ENCODE assay signal across 10 cellular contexts in the genomic region with DNA sequence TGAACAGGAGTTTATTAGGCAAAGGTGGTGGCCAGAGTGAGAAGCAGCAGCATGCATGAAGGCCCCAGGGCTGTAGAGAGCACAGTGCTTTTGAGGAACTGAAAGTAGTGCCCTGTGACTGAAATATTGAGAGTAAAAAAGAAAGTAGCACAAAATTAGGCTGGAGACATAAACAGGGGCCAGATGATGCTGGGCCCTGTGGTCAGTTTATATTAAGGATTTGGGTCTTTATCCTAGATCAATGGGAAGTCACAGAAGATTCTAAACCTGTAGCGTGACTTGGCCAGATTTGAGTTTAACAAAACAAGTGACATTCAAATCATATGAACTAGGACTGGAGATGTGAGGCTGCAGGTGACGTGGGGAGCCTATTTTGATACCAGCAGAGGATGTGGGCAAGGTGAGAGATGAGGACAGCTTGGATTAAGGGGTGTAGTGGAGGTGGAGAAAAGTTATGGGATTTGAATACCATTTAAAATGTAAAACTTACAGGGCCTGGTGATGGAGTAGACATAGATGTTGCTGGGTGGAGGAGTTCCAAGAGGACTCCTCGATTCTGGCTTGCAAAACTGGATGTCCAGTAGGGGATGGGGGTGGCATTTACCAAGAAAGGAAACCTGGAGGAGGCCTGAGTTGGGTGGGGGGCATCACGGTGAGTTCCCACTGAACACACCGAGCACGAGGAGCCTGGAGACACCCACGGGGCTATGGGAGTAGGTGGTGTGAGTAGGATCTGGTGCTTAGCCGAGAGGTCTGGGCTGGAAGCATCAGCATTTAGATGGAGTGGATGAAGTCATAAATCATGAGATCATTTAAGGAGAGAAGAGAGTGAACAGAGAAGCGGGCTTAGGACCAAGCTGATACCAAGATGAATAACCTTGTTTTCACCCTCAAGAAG. TPM values are rescaled to one million over a fixed set of nuclear protein-coding genes. Genes with fewer than 3 reads are reported as not detected.
DNase-seq lines count a peak whose midpoint lies in the region; ATAC-seq, FAIRE-seq and TF ChIP-seq lines count a peak whose summit lies in the region.
"Had no signal": no experiment of that assay in that cellular context is flagged by ENCODE, and none has a peak within 500 bp of the region (broad histone marks: within the 10 kb centered on the region; RNA-seq: fewer than 3 reads in every experiment).

No MANE protein-coding gene starts in this region.

- H3K36me3 ChIP-seq in HEK293 (ENCODE audit: control insufficient read depth in 2 of 2, insufficient read depth in 1 of 2, low read length in 2 of 2) (no peaks in the 10 kb centered on the region), HepG2 (replicated peaks in 1 of 2; ENCODE audit: control insufficient read depth in 1 of 2, insufficient read depth in 2 of 2, low read length in 2 of 2) (no peaks in the 10 kb centered on the region)

- FAIRE-seq in HepG2 (lab: Jason Lieb, UNC): no peak

- 29% methylated on average over 9 of the region's 9 CpGs for WGBS in HepG2 (ENCODE audit: low lambda C conversion rate)

- CTCF ChIA-PET in HEK293 (lab: Yijun Ruan, JAX): interaction anchor here (1.1 kb wide), 1 partner anchor 9 kb away, joined by 3 read pairs; no protein-coding TSS in a partner anchor
- CTCF ChIA-PET in HepG2 (lab: Yijun Ruan, JAX; ENCODE audit: low intra/inter-chr PET ratio, low total read pairs): no interaction called here

- no peaks in the 10 kb centered on the region for H4K20me1 ChIP-seq in HepG2 (ENCODE audit: insufficient read depth, low read length)

- no peak for TF ChIP-seq POLR2A in HepG2 (IDR thresholded peaks at IDR 0.05; ENCODE audit: insufficient read depth in 1 of 2, low read depth in 2 of 2, low read length in 2 of 2)

- no peak for TF ChIP-seq RAD21 in HepG2 (CRISPR knock-in tag; IDR thresholded peaks at IDR 0.05)

- H3K4me3 ChIP-seq in HEK293 (ENCODE audit: low read depth, low read length) (no peak overlapping the region), HepG2 (replicated peaks in 1 of 3; ENCODE audit: insufficient read depth in 1 of 3, low read depth in 2 of 3, low read length in 3 of 3) (no peak overlapping the region)

- POLR2A ChIA-PET in HEK293 (lab: Yijun Ruan, JAX) (no interaction called here), HepG2 (lab: Yijun Ruan, JAX) (interaction anchor here (1.0 kb wide), 1 partner anchor 14 kb away, joined by 3 read pairs; no protein-coding TSS in a partner anchor)

- H3K79me2 ChIP-seq in HepG2 (ENCODE audit: insufficient read depth, low read length): no peaks in the 10 kb centered on the region

- DNase-seq in HepG2 (ENCODE audit: low spot score): no peak
- DNase-seq in NCI-H1436 (lab: John Stamatoyannopoulos, UW): no peak
- DNase-seq in DMS114 treated with DMSO at 0.1 percent for 48 hours (lab: John Stamatoyannopoulos, UW; ENCODE audit: unreplicated experiment): no peak
- no peak for DNase-seq in stimulated activated naive CD4-positive, alpha-beta T cell (lab: John Stamatoyannopoulos, UW)
- no peak for DNase-seq in activated naive CD4-positive, alpha-beta T cell treated with anti-CD3 and anti-CD28 coated beads, Interleukin-2, amount 50 U/mL, for 72 hours (ENCODE audit: low spot score in 2 of 2)
- DNase-seq: NCI-H510A had no signal

- H3K27ac ChIP-seq in HEK293 (ENCODE audit: extremely low read depth, low read depth, low read length): no peak overlapping the region
- H3K27ac ChIP-seq in HepG2 (ENCODE audit: extremely low read length, insufficient read depth, low read length): no peak overlapping the region
- H3K27ac ChIP-seq: epithelial cell of prostate had no signal

- no peaks in the 10 kb centered on the region for H3K9me3 ChIP-seq in HEK293 (ENCODE audit: control insufficient read depth, insufficient read depth, low read depth, low read length)
- H3K9me3 ChIP-seq in HepG2 (ENCODE audit: low read length): no peaks in the 10 kb centered on the region

- no peak for TF ChIP-seq CTCF in HEK293 (tag by site-specific recombination; IDR thresholded peaks at IDR 0.05)
- TF ChIP-seq CTCF in HepG2 (CRISPR knock-in tag; IDR thresholded peaks at IDR 0.05): no peak

- H3K36me3 Mint-ChIP-seq in activated naive CD4-positive, alpha-beta T cell treated with anti-CD3 and anti-CD28 coated beads, Interleukin-2, amount 50 U/mL, for 72 hours: no peaks in the 10 kb centered on the region

- H3K9ac ChIP-seq in HepG2 (ENCODE audit: insufficient read depth, low read depth, low read length): no peak overlapping the region

- no peak for TF ChIP-seq EP300 in HepG2 (IDR thresholded peaks at IDR 0.05; ENCODE audit: low read depth in 2 of 2, low read length in 2 of 2)
- TF ChIP-seq EP300 in HepG2 (CRISPR knock-in tag; IDR thresholded peaks at IDR 0.05; ENCODE audit: borderline replicate concordance): no peak

- ATAC-seq in GM18520 (IDR thresholded peaks at IDR 0.05; ENCODE audit: unreplicated experiment) (peak; percentile 97), HG03571 (IDR thresholded peaks at IDR 0.05; ENCODE audit: unreplicated experiment) (peak; percentile 96), HepG2 (peak; percentile 29; the same call in 2 of the 3 replicates)
- no peak for ATAC-seq in activated naive CD4-positive, alpha-beta T cell treated with anti-CD3 and anti-CD28 coated beads, Interleukin-2, amount 50 U/mL, for 72 hours

- H3K4me2 ChIP-seq in HepG2 (ENCODE audit: low read depth, low read length): no peak overlapping the region; the same call in 1 of the 2 replicates

- BruUV-seq in HepG2 (replicated peaks; lab: Mats Ljungman, UMichigan): no TSS peak

- intact Hi-C loops in HepG2 (cut with micrococcal nuclease; ENCODE audit: unreplicated experiment): no loop called here

- H3K9me3 Mint-ChIP-seq in activated naive CD4-positive, alpha-beta T cell treated with anti-CD3 and anti-CD28 coated beads, Interleukin-2, amount 50 U/mL, for 72 hours: no peaks in the 10 kb centered on the region

- H3K27me3 ChIP-seq in HepG2 (ENCODE audit: control insufficient read depth in 1 of 2, insufficient read depth in 2 of 2, low read length in 2 of 2): peaks cover 2 to 45% of the 10 kb centered on the region in 2 experiments; a peak in 4 of 5 replicates

- no peaks in the 10 kb centered on the region for H3K4me1 ChIP-seq in HEK293 (ENCODE audit: control insufficient read depth, insufficient read depth, low read length)
- peaks cover 29% of the 10 kb centered on the region for H3K4me1 ChIP-seq in HepG2 (ENCODE audit: insufficient read depth, low read length)

- in situ Hi-C loops in HepG2 (cut with HindIII; ENCODE audit: extremely low pct_ligation_motif_present, low pct_unique_long_range_greater_than_20kb): no loop called here

- H3K27ac Mint-ChIP-seq in activated naive CD4-positive, alpha-beta T cell treated with anti-CD3 and anti-CD28 coated beads, Interleukin-2, amount 50 U/mL, for 72 hours: no peak overlapping the region

- H2AFZ ChIP-seq in HepG2 (ENCODE audit: low read length): no peak overlapping the region

TF ChIP-seq in HEK293, 187 proteins besides CTCF, POLR2A, EP300 and RAD21:
- TF ChIP-seq KLF7 (tag by site-specific recombination; IDR thresholded peaks at IDR 0.05; ENCODE audit: borderline replicate concordance) (no peak), ZFHX2 (tag by site-specific recombination; conservative IDR thresholded peaks at IDR 0.05) (peak; percentile 70), EGR2 (tag by site-specific recombination; IDR thresholded peaks at IDR 0.05; ENCODE audit: low read depth) (peak; percentile 82), ZFP3 (tag by site-specific recombination; IDR thresholded peaks at IDR 0.05; ENCODE audit: low read depth) (no peak)
TF ChIP-seq in HEK293: peak in this region for 2.

TF ChIP-seq in HepG2, 621 proteins besides CTCF, POLR2A, EP300 and RAD21 (continues in another document):
- TF ChIP-seq, protein P1, sequence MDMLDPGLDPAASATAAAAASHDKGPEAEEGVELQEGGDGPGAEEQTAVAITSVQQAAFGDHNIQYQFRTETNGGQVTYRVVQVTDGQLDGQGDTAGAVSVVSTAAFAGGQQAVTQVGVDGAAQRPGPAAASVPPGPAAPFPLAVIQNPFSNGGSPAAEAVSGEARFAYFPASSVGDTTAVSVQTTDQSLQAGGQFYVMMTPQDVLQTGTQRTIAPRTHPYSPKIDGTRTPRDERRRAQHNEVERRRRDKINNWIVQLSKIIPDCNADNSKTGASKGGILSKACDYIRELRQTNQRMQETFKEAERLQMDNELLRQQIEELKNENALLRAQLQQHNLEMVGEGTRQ (IDR thresholded peaks at IDR 0.05; ENCODE audit: low read depth, low read length): no peak
- TF ChIP-seq, protein P1 (CRISPR knock-in tag; IDR thresholded peaks at IDR 0.05; ENCODE audit: borderline replicate concordance): no peak

RNA-seq across cellular contexts. Expression of a gene that starts 52.8 kb away (rescaled TPM):
- 46.3 and 48.7 TPM in 2 replicates for total RNA-seq in HepG2 (2016; rRNA removed; fragmentation: Illumina TruSeq; extraction: Trizol)
- total RNA-seq in HepG2 (2016; cell fraction: cytosol; rRNA removed; fragmentation: Illumina TruSeq; extraction: Trizol; ENCODE audit: low read depth): 25.9 and 29.2 TPM in 2 replicates
- 43.9 and 48.8 TPM in 2 replicates for total RNA-seq in HepG2 (2016; cell fraction: insoluble cytoplasmic fraction; rRNA removed; fragmentation: Illumina TruSeq; extraction: Trizol)
- total RNA-seq in HepG2 (2016; cell fraction: membrane; rRNA removed; fragmentation: Illumina TruSeq; extraction: Trizol): 62.2 and 63.1 TPM in 2 replicates
- 52.5 and 57.6 TPM in 2 replicates for total RNA-seq in HepG2 (2016; cell fraction: nucleus; rRNA removed; fragmentation: Illumina TruSeq; extraction: Trizol)
- polyA plus RNA-seq in HepG2 (2011; rRNA removed): 41.6 and 44.5 TPM in 2 replicates
- polyA plus RNA-seq in HepG2 (2011; cell fraction: cytosol; rRNA removed): 18.5 and 21.6 TPM in 2 replicates
- polyA plus RNA-seq in HepG2 (2011; cell fraction: nucleus; rRNA removed): 79.7 and 115 TPM in 2 replicates
- polyA plus RNA-seq in HepG2 (2012): 63.0 and 87.7 TPM in 2 replicates
- 19.2 and 21.5 TPM in 2 replicates for polyA plus RNA-seq in HepG2 (2016; cell fraction: cytosol; fragmentation: Illumina TruSeq; extraction: Trizol; ENCODE audit: low read depth)
- 83.5 and 84.6 TPM in 2 replicates for polyA plus RNA-seq in HepG2 (2016; cell fraction: insoluble cytoplasmic fraction; fragmentation: Illumina TruSeq; extraction: Trizol; ENCODE audit: low read depth)
- polyA plus RNA-seq in HepG2 (2016; cell fraction: membrane; fragmentation: Illumina TruSeq; extraction: Trizol; ENCODE audit: low read depth): 48.1 and 50.7 TPM in 2 replicates
- 143 and 147 TPM in 2 replicates for polyA plus RNA-seq in HepG2 (2016; cell fraction: nucleus; fragmentation: Illumina TruSeq; extraction: Trizol; ENCODE audit: insufficient read depth, low read depth)
- polyA minus RNA-seq in HepG2 (2011; rRNA and poly(A)+ RNA removed; ENCODE audit: low replicate concordance): 4.9 and 26.4 TPM in 2 replicates
- polyA minus RNA-seq in HepG2 (2011; cell fraction: cytosol; rRNA and poly(A)+ RNA removed): 27.9 and 32.2 TPM in 2 replicates
- polyA minus RNA-seq in HepG2 (2011; cell fraction: nucleus; rRNA and poly(A)+ RNA removed): 37.4 and 50.1 TPM in 2 replicates
- total RNA-seq in activated naive CD4-positive, alpha-beta T cell treated with anti-CD3 and anti-CD28 coated beads, Interleukin-2, amount 50 U/mL, for 72 hours: under 1 TPM in 1 of 2 donors, not detected in 1; 0.46 TPM

Comparison
In these comparisons a context has a peak if more than half of its experiments do, and no peak if none do; other contexts are left out.
1. ATAC-seq: peak in GM18520 (single experiment), HG03571 (single experiment) and HepG2 (single experiment); none in activated naive CD4-positive, alpha-beta T cell treated with anti-CD3 and anti-CD28 coated beads, Interleukin-2, amount 50 U/mL, for 72 hours (0 of 2).
2. RNA of a gene that starts 52.8 kb away (total RNA-seq): 25.9 to 63.1 TPM in HepG2; 0.46 TPM in activated naive CD4-positive, alpha-beta T cell treated with anti-CD3 and anti-CD28 coated beads, Interleukin-2, amount 50 U/mL, for 72 hours; every median in the first group is over 10 times any median in the second.